ENCODE assay signal across 20 cellular contexts in genomic region chr2:32847734-32848133, GRCh38.
"Had no signal": no experiment of that assay in that cellular context is flagged by ENCODE, and none has a peak within 500 bp of the region (broad histone marks: within the 10 kb centered on the region; RNA-seq: fewer than 3 reads in every experiment).

No MANE protein-coding gene starts in this region.

- H3K4me1 Mint-ChIP-seq: activated naive CD8-positive, alpha-beta T cell treated with anti-CD3 and anti-CD28 coated beads, Interleukin-2, amount 10 ng/mL, durations not matched to agents 7 days and 5 days had no signal

- H3K27me3 ChIP-seq: breast epithelium had no signal

- H3K4me2 ChIP-seq: PC-9 had no signal

- H3K36me3 Mint-ChIP-seq: activated naive CD8-positive, alpha-beta T cell treated with anti-CD3 and anti-CD28 coated beads, Interleukin-2, amount 10 ng/mL, durations not matched to agents 7 days and 5 days had no signal

- DNase-seq: activated CD4-positive, alpha-beta T cell treated with anti-CD3 and anti-CD28 coated beads for 4 hours; activated CD8-positive, alpha-beta memory T cell treated with anti-CD3 and anti-CD28 coated beads, Interleukin-2, amount 50 U/mL, for 48 hours; activated CD8-positive, alpha-beta T cell treated with anti-CD3 and anti-CD28 coated beads, Interleukin-2, amount 10 ng/mL, durations not matched to agents 7 days and 5 days; activated naive CD4-positive, alpha-beta T cell treated with anti-CD3 and anti-CD28 coated beads, Interleukin-2, amount 50 U/mL, for 16 hours; activated naive CD8-positive, alpha-beta T cell treated with anti-CD3 and anti-CD28 coated beads, Interleukin-2, amount 10 ng/mL, durations not matched to agents 7 days and 5 days; activated T-cell treated with anti-CD3 and anti-CD28 coated beads, Interleukin-2, amount 50 U/mL, for 1 hour; aorta; Karpas-422; NCI-H1105 treated with DMSO at 0.1 percent for 48 hours; NCI-H1436 treated with DMSO at 0.1 percent for 48 hours; NCI-H187; NCI-H2081; NCI-H446; NCI-H524; PC-9; SHP77 treated with DMSO at 0.1 percent for 48 hours had no signal

- H3K9me3 ChIP-seq: breast epithelium had no signal

- H3K36me3 ChIP-seq: breast epithelium had no signal

- H3K4me3 ChIP-seq: breast epithelium, K562, PC-9 had no signal

- H3K4me3 Mint-ChIP-seq: activated CD8-positive, alpha-beta T cell treated with anti-CD3 and anti-CD28 coated beads, Interleukin-2, amount 10 ng/mL, durations not matched to agents 7 days and 5 days; activated naive CD8-positive, alpha-beta T cell treated with anti-CD3 and anti-CD28 coated beads, Interleukin-2, amount 10 ng/mL, durations not matched to agents 7 days and 5 days; T-helper 1 cell treated with Interleukin-12 subunit alpha and Interleukin-12 subunit beta and Interleukin-4 antibody, amounts not matched to agents 30 μg/mL and 1 μg/mL, for 36 hours had no signal

- H3K9me3 Mint-ChIP-seq: activated naive CD8-positive, alpha-beta T cell treated with anti-CD3 and anti-CD28 coated beads, Interleukin-2, amount 10 ng/mL, durations not matched to agents 7 days and 5 days; T-helper 1 cell treated with Interleukin-12 subunit alpha and Interleukin-12 subunit beta and Interleukin-4 antibody, amounts not matched to agents 30 μg/mL and 1 μg/mL, for 36 hours had no signal

- ATAC-seq: activated CD4-positive, CD25-positive, alpha-beta regulatory T cell treated with anti-CD3 and anti-CD28 coated beads, Interleukin-2, amount 50 U/mL, for 24 hours; activated CD8-positive, alpha-beta T cell treated with anti-CD3 and anti-CD28 coated beads, Interleukin-2, amount 10 ng/mL, durations not matched to agents 7 days and 5 days; K562 had no signal

- H3K27ac ChIP-seq: breast epithelium, PC-9 had no signal

- H3K27ac Mint-ChIP-seq: activated CD8-positive, alpha-beta T cell treated with anti-CD3 and anti-CD28 coated beads, Interleukin-2, amount 10 ng/mL, durations not matched to agents 7 days and 5 days; activated naive CD8-positive, alpha-beta T cell treated with anti-CD3 and anti-CD28 coated beads, Interleukin-2, amount 10 ng/mL, durations not matched to agents 7 days and 5 days; T-helper 1 cell treated with Interleukin-12 subunit alpha and Interleukin-12 subunit beta and Interleukin-4 antibody, amounts not matched to agents 30 μg/mL and 1 μg/mL, for 36 hours had no signal

- FAIRE-seq: K562 had no signal

- H2AFZ ChIP-seq: PC-9 had no signal

- H3K4me1 ChIP-seq: breast epithelium had no signal
